ENCODE assay signal across 11 cellular contexts in the genomic region with DNA sequence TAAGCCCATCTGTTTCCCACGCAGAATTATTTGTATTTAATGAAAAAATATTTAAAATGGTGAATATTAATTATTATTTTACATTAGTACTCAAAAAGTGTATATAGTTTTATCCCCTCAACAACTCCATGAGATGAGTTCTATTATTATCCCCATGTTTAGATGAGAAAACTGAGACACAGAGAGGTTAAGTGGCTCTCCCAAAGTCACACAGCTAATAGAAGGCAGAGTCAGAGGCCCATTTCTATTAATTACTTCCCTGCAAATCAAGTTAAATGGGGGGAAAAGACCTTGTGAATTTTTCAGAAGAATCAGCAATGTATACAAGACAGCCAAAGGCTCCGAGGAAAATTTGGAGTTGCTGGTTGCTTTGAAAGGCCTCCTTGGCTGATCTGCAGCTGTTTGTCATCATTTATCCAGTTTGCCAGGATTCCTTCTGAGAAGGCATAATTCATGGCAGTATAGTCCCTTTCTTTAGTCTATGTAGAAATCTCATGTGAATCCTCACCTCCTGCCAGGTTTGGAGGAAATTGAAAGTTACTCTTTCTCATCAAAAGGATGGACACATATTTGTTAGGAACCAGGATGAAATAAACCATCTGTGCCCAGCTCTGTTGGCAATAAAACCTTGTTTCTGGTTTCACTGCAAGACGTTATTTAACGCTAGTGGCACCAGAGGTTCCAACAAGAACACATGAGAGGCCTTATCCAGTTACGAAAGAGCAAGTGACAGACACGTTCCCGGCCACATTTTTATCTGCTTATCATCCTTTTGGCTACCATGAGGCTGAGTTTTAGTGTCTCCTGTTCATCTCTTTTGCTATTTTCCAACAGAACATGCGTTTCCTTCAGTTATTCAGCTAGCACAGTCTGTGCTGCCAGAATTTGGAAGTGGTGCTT. TPM values are rescaled to one million over a fixed set of nuclear protein-coding genes. Genes with fewer than 3 reads are reported as not detected.
DNase-seq lines count a peak whose midpoint lies in the region; ATAC-seq, FAIRE-seq and TF ChIP-seq lines count a peak whose summit lies in the region.
"Had no signal": no experiment of that assay in that cellular context is flagged by ENCODE, and none has a peak within 500 bp of the region (broad histone marks: within the 10 kb centered on the region; RNA-seq: fewer than 3 reads in every experiment).

No MANE protein-coding gene starts in this region.

- H3K9me3 ChIP-seq in mononuclear cell (ENCODE audit: low read depth, low read length), result no peaks in the 10 kb centered on the region
- H3K9me3 ChIP-seq: right lobe of liver had no signal

- peaks cover 62% of the 10 kb centered on the region for H3K4me1 Mint-ChIP-seq in stimulated activated naive CD8-positive, alpha-beta T cell treated with anti-CD3 and anti-CD28 coated beads, Interleukin-15, Interleukin-2, amounts not matched to agents 100 ng/mL and 50 ng/mL, for 24 hours (ENCODE audit: low read depth)
- H3K4me1 Mint-ChIP-seq in stimulated activated naive CD8-positive, alpha-beta T cell treated with anti-CD3 and anti-CD28 coated beads, Interleukin-15, amount 100 ng/mL, for 72 hours, result peaks cover 62% of the 10 kb centered on the region
- peaks cover 69% of the 10 kb centered on the region for H3K4me1 Mint-ChIP-seq in central memory CD8-positive, alpha-beta T cell

- H3K36me3 Mint-ChIP-seq in stimulated activated naive CD8-positive, alpha-beta T cell treated with anti-CD3 and anti-CD28 coated beads, Interleukin-15, Interleukin-2, amounts not matched to agents 100 ng/mL and 50 ng/mL, for 24 hours (ENCODE audit: low read depth), result no peaks in the 10 kb centered on the region
- peaks cover 12% of the 10 kb centered on the region for H3K36me3 Mint-ChIP-seq in central memory CD8-positive, alpha-beta T cell (ENCODE audit: insufficient read depth)
- H3K36me3 Mint-ChIP-seq: stimulated activated naive B cell treated with anti-CD40 and anti-IgM and Interleukin-4, amounts not matched to agents 10 μg/mL and 1 μg/mL and 100 μg/mL, for 72 hours had no signal

- DNase-seq in stimulated activated naive CD8-positive, alpha-beta T cell treated with anti-CD3 and anti-CD28 coated beads, Interleukin-15, amount 100 ng/mL, for 72 hours, result no peak
- no peak for DNase-seq in central memory CD8-positive, alpha-beta T cell (ENCODE audit: low spot score in 2 of 2)
- no peak for DNase-seq in D721Med (ENCODE audit: insufficient read length, low spot score)
- no peak for DNase-seq in T-helper 2 cell
- no peak for DNase-seq in stimulated activated CD4-positive, alpha-beta T cell treated with anti-CD3 and anti-CD28 coated beads, Interleukin-2, amount 100 ng/mL, for 48 hours

- no peak for ATAC-seq in stimulated activated naive CD8-positive, alpha-beta T cell treated with anti-CD3 and anti-CD28 coated beads, Interleukin-15, amount 100 ng/mL, for 72 hours
- no peak for ATAC-seq in central memory CD8-positive, alpha-beta T cell (replicated peaks; ENCODE audit: extremely low read depth, poor library complexity, severe bottlenecking)
- ATAC-seq in HG03442 (IDR thresholded peaks at IDR 0.05; ENCODE audit: unreplicated experiment), result no peak

- no peaks in the 10 kb centered on the region for H3K27me3 ChIP-seq in mononuclear cell (ENCODE audit: insufficient read depth, low read length)
- H3K27me3 ChIP-seq: right lobe of liver had no signal

- H3K27me3 Mint-ChIP-seq in stimulated activated naive CD8-positive, alpha-beta T cell treated with anti-CD3 and anti-CD28 coated beads, Interleukin-15, Interleukin-2, amounts not matched to agents 100 ng/mL and 50 ng/mL, for 24 hours, result no peaks in the 10 kb centered on the region
- H3K27me3 Mint-ChIP-seq in stimulated activated naive CD8-positive, alpha-beta T cell treated with anti-CD3 and anti-CD28 coated beads, Interleukin-15, amount 100 ng/mL, for 72 hours, result no peaks in the 10 kb centered on the region
- H3K27me3 Mint-ChIP-seq in central memory CD8-positive, alpha-beta T cell, result no peaks in the 10 kb centered on the region
- H3K27me3 Mint-ChIP-seq: stimulated activated naive B cell treated with anti-CD40 and anti-IgM and Interleukin-4, amounts not matched to agents 10 μg/mL and 1 μg/mL and 100 μg/mL, for 72 hours had no signal

- peak overlapping the region; percentile 45 for H3K4me3 ChIP-seq in mononuclear cell (ENCODE audit: low read length)

- peak overlapping the region; percentile 83 for H3K4me3 Mint-ChIP-seq in stimulated activated naive CD8-positive, alpha-beta T cell treated with anti-CD3 and anti-CD28 coated beads, Interleukin-15, Interleukin-2, amounts not matched to agents 100 ng/mL and 50 ng/mL, for 24 hours
- peak overlapping the region in 1 of 2 donors; percentile 10 for H3K4me3 Mint-ChIP-seq in stimulated activated naive CD8-positive, alpha-beta T cell treated with anti-CD3 and anti-CD28 coated beads, Interleukin-15, amount 100 ng/mL, for 72 hours
- peak overlapping the region; percentile 71 for H3K4me3 Mint-ChIP-seq in central memory CD8-positive, alpha-beta T cell
- H3K4me3 Mint-ChIP-seq: stimulated activated naive B cell treated with anti-CD40 and anti-IgM and Interleukin-4, amounts not matched to agents 10 μg/mL and 1 μg/mL and 100 μg/mL, for 72 hours had no signal

- no peak for FAIRE-seq in D721Med (lab: Jason Lieb, UNC)

- peak overlapping the region; percentile 47 for H3K27ac Mint-ChIP-seq in stimulated activated naive CD8-positive, alpha-beta T cell treated with anti-CD3 and anti-CD28 coated beads, Interleukin-15, Interleukin-2, amounts not matched to agents 100 ng/mL and 50 ng/mL, for 24 hours
- no peak overlapping the region for H3K27ac Mint-ChIP-seq in stimulated activated naive CD8-positive, alpha-beta T cell treated with anti-CD3 and anti-CD28 coated beads, Interleukin-15, amount 100 ng/mL, for 72 hours
- peak overlapping the region; percentile 25 for H3K27ac Mint-ChIP-seq in central memory CD8-positive, alpha-beta T cell (ENCODE audit: low read depth)
- H3K27ac Mint-ChIP-seq: stimulated activated naive B cell treated with anti-CD40 and anti-IgM and Interleukin-4, amounts not matched to agents 10 μg/mL and 1 μg/mL and 100 μg/mL, for 72 hours had no signal

- H3K4me1 ChIP-seq in mononuclear cell (ENCODE audit: insufficient read depth, low read length), result peaks cover 76% of the 10 kb centered on the region
- H3K4me1 ChIP-seq: right lobe of liver had no signal

- H3K9me3 Mint-ChIP-seq in stimulated activated naive CD8-positive, alpha-beta T cell treated with anti-CD3 and anti-CD28 coated beads, Interleukin-15, Interleukin-2, amounts not matched to agents 100 ng/mL and 50 ng/mL, for 24 hours, result no peaks in the 10 kb centered on the region
- H3K9me3 Mint-ChIP-seq in stimulated activated naive CD8-positive, alpha-beta T cell treated with anti-CD3 and anti-CD28 coated beads, Interleukin-15, amount 100 ng/mL, for 72 hours, result no peaks in the 10 kb centered on the region
- no peaks in the 10 kb centered on the region for H3K9me3 Mint-ChIP-seq in central memory CD8-positive, alpha-beta T cell
- H3K9me3 Mint-ChIP-seq: stimulated activated naive B cell treated with anti-CD40 and anti-IgM and Interleukin-4, amounts not matched to agents 10 μg/mL and 1 μg/mL and 100 μg/mL, for 72 hours had no signal

- no peak for TF ChIP-seq CTCF in D721Med (IDR thresholded peaks at IDR 0.05; ENCODE audit: insufficient read depth, missing control alignments)

RNA-seq across cellular contexts. Expression of gene FYB1, which starts 0.6 kb away (rescaled TPM):
- 189 TPM for total RNA-seq in mononuclear cell
- total RNA-seq: dermis microvascular lymphatic vessel endothelial cell had no signal

Comparison
In these comparisons a context has a peak if more than half of its experiments do, and no peak if none do; other contexts are left out.
1. H3K27ac Mint-ChIP-seq: peak in stimulated activated naive CD8-positive, alpha-beta T cell treated with anti-CD3 and anti-CD28 coated beads, Interleukin-15, Interleukin-2, amounts not matched to agents 100 ng/mL and 50 ng/mL, for 24 hours (single experiment) and central memory CD8-positive, alpha-beta T cell (single experiment); none in stimulated activated naive CD8-positive, alpha-beta T cell treated with anti-CD3 and anti-CD28 coated beads, Interleukin-15, amount 100 ng/mL, for 72 hours (0 of 2).